Comparison of ENCODE assay signal across 1 cellular context in genomic region chr5:10288600-10289213, GRCh38.
TF ChIP-seq lines count a peak whose summit lies in the region.

No MANE protein-coding gene starts in this region.

TF ChIP-seq in HEK293, 187 proteins besides CTCF, POLR2A, EP300 and RAD21 (continued from another document and continues in another):
- TF ChIP-seq REST (tag by site-specific recombination; IDR thresholded peaks at IDR 0.05) (no peak), PRDM10 (tag by site-specific recombination; IDR thresholded peaks at IDR 0.05) (no peak), ZNF398 (tag by site-specific recombination; IDR thresholded peaks at IDR 0.05) (peak; percentile 53; the same call in 1 of the 2 replicates), ZNF555 (tag by site-specific recombination; conservative IDR thresholded peaks at IDR 0.05) (no peak), ATF2 (tag by site-specific recombination; IDR thresholded peaks at IDR 0.05; ENCODE audit: low read depth) (no peak), ZNF184 (tag by site-specific recombination; IDR thresholded peaks at IDR 0.05) (peak; percentile 93; the same call in 1 of the 2 replicates), ZBTB26 (tag by site-specific recombination; optimal IDR thresholded peaks at IDR 0.05) (peak; percentile 24), ZNF596 (tag by site-specific recombination; IDR thresholded peaks at IDR 0.05) (peak; percentile 59; the same call in 1 of the 2 replicates), HIC1 (tag by site-specific recombination; IDR thresholded peaks at IDR 0.05) (peak; percentile 73; the same call in 1 of the 2 replicates), ZNF19 (tag by site-specific recombination; IDR thresholded peaks at IDR 0.05; ENCODE audit: low read depth) (no peak), HOXD13 (CRISPR knock-in tag; IDR thresholded peaks at IDR 0.05; ENCODE audit: borderline replicate concordance) (no peak), ZNF571 (tag by site-specific recombination; IDR thresholded peaks at IDR 0.05) (peak; percentile 96; the same call in 1 of the 2 replicates), MEIS1 (CRISPR knock-in tag; IDR thresholded peaks at IDR 0.05; ENCODE audit: borderline replicate concordance) (no peak), KLF1 (tag by site-specific recombination; IDR thresholded peaks at IDR 0.05) (peak; percentile 68; the same call in 1 of the 2 replicates), YY1 (tag by site-specific recombination; IDR thresholded peaks at IDR 0.05) (no peak), ZNF843 (tag by site-specific recombination; IDR thresholded peaks at IDR 0.05) (peak; percentile 75), ZBTB17 (tag by site-specific recombination; IDR thresholded peaks at IDR 0.05) (no peak), ZNF335 (tag by site-specific recombination; conservative IDR thresholded peaks at IDR 0.05) (peak; percentile 65), ZNF529 (tag by site-specific recombination; IDR thresholded peaks at IDR 0.05; ENCODE audit: insufficient replicate concordance) (peak; percentile 78), SALL2 (tag by site-specific recombination; IDR thresholded peaks at IDR 0.05; ENCODE audit: borderline replicate concordance) (no peak), ZNF521 (tag by site-specific recombination; IDR thresholded peaks at IDR 0.05) (no peak), ZNF76 (tag by site-specific recombination; IDR thresholded peaks at IDR 0.05; ENCODE audit: borderline replicate concordance, low read depth) (no peak), ZNF174 (tag by site-specific recombination; IDR thresholded peaks at IDR 0.05) (peak; percentile 95; the same call in 1 of the 2 replicates), ZNF114 (tag by site-specific recombination; IDR thresholded peaks at IDR 0.05) (no peak), ZNF132 (tag by site-specific recombination; IDR thresholded peaks at IDR 0.05; ENCODE audit: borderline replicate concordance) (no peak), ZNF248 (tag by site-specific recombination; IDR thresholded peaks at IDR 0.05) (no peak), ZEB2 (tag by site-specific recombination; IDR thresholded peaks at IDR 0.05) (peak; percentile 45; the same call in 1 of the 2 replicates), GLIS1 (tag by site-specific recombination; IDR thresholded peaks at IDR 0.05) (no peak), ZBTB1 (tag by site-specific recombination; IDR thresholded peaks at IDR 0.05) (no peak), SCRT1 (tag by site-specific recombination; IDR thresholded peaks at IDR 0.05; ENCODE audit: borderline replicate concordance) (no peak), ZBTB20 (tag by site-specific recombination; IDR thresholded peaks at IDR 0.05) (peak; percentile 42; the same call in 1 of the 2 replicates), ZNF777 (tag by site-specific recombination; IDR thresholded peaks at IDR 0.05; ENCODE audit: borderline replicate concordance) (no peak), ZNF585B (tag by site-specific recombination; IDR thresholded peaks at IDR 0.05) (no peak), ZBTB10 (tag by site-specific recombination; IDR thresholded peaks at IDR 0.05) (peak; percentile 43), ZNF670 (tag by site-specific recombination; IDR thresholded peaks at IDR 0.05; ENCODE audit: low read depth) (no peak), ZNF837 (tag by site-specific recombination; IDR thresholded peaks at IDR 0.05) (no peak), SCRT2 (tag by site-specific recombination; IDR thresholded peaks at IDR 0.05) (no peak), ZBTB48 (tag by site-specific recombination; IDR thresholded peaks at IDR 0.05) (no peak), ZBTB21 (tag by site-specific recombination; IDR thresholded peaks at IDR 0.05) (no peak), ZNF426 (tag by site-specific recombination; IDR thresholded peaks at IDR 0.05) (no peak), GLI4 (tag by site-specific recombination; IDR thresholded peaks at IDR 0.05) (no peak), ZNF155 (tag by site-specific recombination; IDR thresholded peaks at IDR 0.05) (no peak), ZNF423 (tag by site-specific recombination; IDR thresholded peaks at IDR 0.05) (peak; percentile 93), ZNF280C (tag by site-specific recombination; IDR thresholded peaks at IDR 0.05) (no peak; the same call in 1 of the 2 replicates), ZSCAN30 (tag by site-specific recombination; IDR thresholded peaks at IDR 0.05) (peak; percentile 62; the same call in 1 of the 2 replicates), KLF7 (tag by site-specific recombination; IDR thresholded peaks at IDR 0.05; ENCODE audit: borderline replicate concordance) (no peak), ZXDB (tag by site-specific recombination; IDR thresholded peaks at IDR 0.05) (peak; percentile 62)
